ENCODE assay signal across 1 cellular context in the genomic region with DNA sequence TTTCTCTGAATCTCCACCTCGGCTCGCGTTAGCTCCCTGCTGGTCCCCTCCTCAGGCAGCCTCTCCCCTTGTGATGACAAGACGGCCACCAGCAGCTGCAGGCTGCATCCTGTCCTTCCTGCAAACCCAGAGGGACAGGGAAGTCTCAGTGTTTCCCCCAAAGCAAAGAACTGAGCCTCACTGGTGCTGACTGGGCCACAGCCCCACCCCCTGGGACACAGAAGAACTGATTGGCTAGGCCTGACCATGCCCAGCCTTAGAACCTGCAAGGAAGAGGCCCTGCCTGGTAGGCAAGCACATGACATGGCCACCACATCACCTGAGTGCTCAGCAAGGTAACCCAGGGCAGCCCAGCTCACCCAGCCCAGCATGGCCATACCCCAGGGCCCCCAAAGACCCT.
TF ChIP-seq lines count a peak whose summit lies in the region.

No MANE protein-coding gene starts in this region.

TF ChIP-seq in IMR-90, 13 proteins besides CTCF, POLR2A, EP300 and RAD21 (continued from another document):
- TF ChIP-seq USF2 (IDR thresholded peaks at IDR 0.05; ENCODE audit: low read depth, low read length) (no peak), MAZ (IDR thresholded peaks at IDR 0.05; ENCODE audit: borderline replicate concordance, low read depth, low read length) (no peak), SMC3 (IDR thresholded peaks at IDR 0.05; ENCODE audit: low read depth, low read length) (no peak), RFX5 (IDR thresholded peaks at IDR 0.05; ENCODE audit: low read depth, low read length) (no peak), NFE2L2 (IDR thresholded peaks at IDR 0.05; ENCODE audit: low read depth, low read length) (no peak)
- TF ChIP-seq, protein P1, sequence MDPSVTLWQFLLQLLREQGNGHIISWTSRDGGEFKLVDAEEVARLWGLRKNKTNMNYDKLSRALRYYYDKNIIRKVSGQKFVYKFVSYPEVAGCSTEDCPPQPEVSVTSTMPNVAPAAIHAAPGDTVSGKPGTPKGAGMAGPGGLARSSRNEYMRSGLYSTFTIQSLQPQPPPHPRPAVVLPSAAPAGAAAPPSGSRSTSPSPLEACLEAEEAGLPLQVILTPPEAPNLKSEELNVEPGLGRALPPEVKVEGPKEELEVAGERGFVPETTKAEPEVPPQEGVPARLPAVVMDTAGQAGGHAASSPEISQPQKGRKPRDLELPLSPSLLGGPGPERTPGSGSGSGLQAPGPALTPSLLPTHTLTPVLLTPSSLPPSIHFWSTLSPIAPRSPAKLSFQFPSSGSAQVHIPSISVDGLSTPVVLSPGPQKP (IDR thresholded peaks at IDR 0.05; ENCODE audit: borderline replicate concordance, low read depth, low read length), result no peak
TF ChIP-seq in IMR-90: peak in this region for 0.
